1 cellular context compared by ENCODE assay signal in the genomic region with DNA sequence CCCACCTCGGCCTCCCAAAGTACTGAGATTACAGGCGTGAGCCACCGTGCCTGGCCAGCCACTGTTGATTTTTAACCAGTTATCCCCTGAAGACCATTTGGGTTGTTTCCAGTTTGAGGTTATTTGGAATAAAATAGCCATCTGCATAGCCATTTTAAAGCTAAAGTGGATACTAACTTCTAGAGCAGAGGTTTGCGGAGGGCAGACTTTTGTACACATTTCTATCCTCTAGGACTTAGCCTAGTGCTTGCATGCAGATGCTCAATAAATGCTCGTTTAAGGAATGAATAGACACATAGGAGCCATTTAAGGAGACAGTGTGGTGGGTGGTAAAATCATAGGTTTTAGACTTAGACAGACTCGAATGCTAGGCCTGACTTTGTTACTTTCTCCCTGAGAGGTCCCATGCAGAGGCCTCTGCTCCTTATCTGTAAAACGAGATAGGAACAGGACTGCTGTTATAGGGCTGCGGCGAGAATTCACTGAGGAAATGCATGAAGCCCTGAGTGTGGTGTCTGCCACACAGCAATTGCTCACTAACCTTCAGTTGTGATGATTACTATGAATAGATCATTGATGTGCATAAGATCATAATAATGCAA.
TF ChIP-seq lines count a peak whose summit lies in the region.

No MANE protein-coding gene starts in this region.

TF ChIP-seq in IMR-90, 13 proteins besides CTCF, POLR2A, EP300 and RAD21:
- no peak for TF ChIP-seq MAFK (IDR thresholded peaks at IDR 0.05; ENCODE audit: low read depth, low read length)
- no peak for TF ChIP-seq MXI1 (IDR thresholded peaks at IDR 0.05; ENCODE audit: borderline replicate concordance, low read depth, low read length)
- TF ChIP-seq MAZ (IDR thresholded peaks at IDR 0.05; ENCODE audit: borderline replicate concordance, low read depth, low read length): no peak
- no peak for TF ChIP-seq CEBPB (IDR thresholded peaks at IDR 0.05; ENCODE audit: low read depth, low read length)
- no peak for TF ChIP-seq NFE2L2 (IDR thresholded peaks at IDR 0.05; ENCODE audit: low read depth, low read length)
- TF ChIP-seq FOS (IDR thresholded peaks at IDR 0.05; ENCODE audit: low read depth, low read length): no peak
- TF ChIP-seq SMC3 (IDR thresholded peaks at IDR 0.05; ENCODE audit: low read depth, low read length): no peak
- TF ChIP-seq ELK1 (IDR thresholded peaks at IDR 0.05; ENCODE audit: borderline replicate concordance, low read depth, low read length): no peak
- TF ChIP-seq CHD1 (IDR thresholded peaks at IDR 0.05; ENCODE audit: low read depth, low read length): no peak
- TF ChIP-seq RFX5 (IDR thresholded peaks at IDR 0.05; ENCODE audit: low read depth, low read length): no peak
- TF ChIP-seq BHLHE40 (IDR thresholded peaks at IDR 0.05; ENCODE audit: low read depth, low read length): no peak
- no peak for TF ChIP-seq RCOR1 (IDR thresholded peaks at IDR 0.05; ENCODE audit: insufficient replicate concordance, low read length)
- no peak for TF ChIP-seq USF2 (IDR thresholded peaks at IDR 0.05; ENCODE audit: low read depth, low read length)
